Comparison of ENCODE assay signal across 7 cellular contexts in the genomic region with DNA sequence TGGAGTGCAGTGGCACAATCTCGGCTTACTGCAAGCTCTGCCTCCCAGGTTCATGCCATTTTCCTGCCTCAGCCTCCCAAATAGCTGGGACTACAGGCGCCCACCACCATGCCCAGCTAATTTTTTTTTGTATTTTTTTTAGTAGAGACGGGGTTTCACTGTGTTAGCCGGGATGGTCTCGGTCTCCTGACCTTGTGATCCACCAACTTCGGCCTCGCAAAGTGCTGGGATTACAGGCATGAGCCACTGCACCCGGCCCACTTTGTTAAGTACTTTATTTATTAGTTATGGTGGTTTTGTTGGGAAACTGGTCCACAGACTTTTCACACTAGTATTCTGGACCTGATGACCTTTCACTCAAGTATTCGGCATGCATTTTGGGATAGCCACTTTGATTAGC. TPM values are rescaled to one million over a fixed set of nuclear protein-coding genes. Genes with fewer than 3 reads are reported as not detected.
DNase-seq lines count a peak whose midpoint lies in the region; ATAC-seq and TF ChIP-seq lines count a peak whose summit lies in the region.
"Not testable (repeated sequence)": the region's sequence is repeated elsewhere in the genome, so short reads cannot be mapped to it uniquely, and the experiment has no call there.

No MANE protein-coding gene starts in this region.

- H3K4me3 ChIP-seq in RWPE2 (ENCODE audit: severe bottlenecking); dorsolateral prefrontal cortex; spleen: not testable (repeated sequence)

- not testable (repeated sequence) for TF ChIP-seq POLR2A in spleen (IDR thresholded peaks at IDR 0.05)

- not testable (repeated sequence) for H3K27me3 Mint-ChIP-seq in activated naive CD8-positive, alpha-beta T cell

- 87 to 95% (median 92%) methylated on average over 9 of the region's 9 CpGs for WGBS in spleen, 5 donors

- TF ChIP-seq CTCF in RWPE2 (IDR thresholded peaks at IDR 0.05; ENCODE audit: poor library complexity, severe bottlenecking); dorsolateral prefrontal cortex (IDR thresholded peaks at IDR 0.05 in 54 of 56, conservative IDR thresholded peaks at IDR 0.05 in 2 of 56; ENCODE audit: low read depth in 1 of 56, partially characterized antibody in 56 of 56); spleen (IDR thresholded peaks at IDR 0.05 in 8 of 11, conservative IDR thresholded peaks at IDR 0.05 in 3 of 11): not testable (repeated sequence)

- H3K9me3 Mint-ChIP-seq in activated naive CD8-positive, alpha-beta T cell (ENCODE audit: low read depth), result not testable (repeated sequence)

- peaks cover 17% of the 10 kb centered on the region for H3K4me1 Mint-ChIP-seq in activated naive CD8-positive, alpha-beta T cell (ENCODE audit: low read depth)

- peak overlapping the region; percentile 16 for H3K27ac Mint-ChIP-seq in activated naive CD8-positive, alpha-beta T cell

- not testable (repeated sequence) for H3K27ac ChIP-seq in RWPE2 (ENCODE audit: poor library complexity, severe bottlenecking); spleen
- peak overlapping the region in 43 of 59 donors; percentile 52 to 99 (median 94) for H3K27ac ChIP-seq in dorsolateral prefrontal cortex

- DNase-seq in RWPE2 (ENCODE audit: low spot score), result peak; percentile 40
- DNase-seq in dorsolateral prefrontal cortex, result peak in 1 of 10 donors; percentile 21
- DNase-seq in Right ventricle myocardium inferior (ENCODE audit: missing footprints), result peak; percentile 37
- DNase-seq in cardiac septum (ENCODE audit: low spot score), result peak; percentile 69
- peak; percentile 60 for DNase-seq in mesenteric fat pad (ENCODE audit: low spot score)
- peak; percentile 35 for DNase-seq in spleen

- H3K4me3 Mint-ChIP-seq in activated naive CD8-positive, alpha-beta T cell, result not testable (repeated sequence)

- not testable (repeated sequence) for H3K36me3 Mint-ChIP-seq in activated naive CD8-positive, alpha-beta T cell

- H3K9me3 ChIP-seq in RWPE2 (ENCODE audit: severe bottlenecking); spleen: not testable (repeated sequence)

- ATAC-seq in RWPE2 (ENCODE audit: low read depth); Right ventricle myocardium inferior: not testable (repeated sequence)

- not testable (repeated sequence) for H3K27me3 ChIP-seq in RWPE2 (ENCODE audit: insufficient read depth, poor library complexity, severe bottlenecking); dorsolateral prefrontal cortex; spleen (replicated peaks in 1 of 7)

- intact Hi-C loops in dorsolateral prefrontal cortex (cut with DNase I); Right ventricle myocardium inferior (cut with DNase I); cardiac septum (cut with DNase I); spleen (cut with DNase I; ENCODE audit: low total_unique reads): not testable (repeated sequence)

- not testable (repeated sequence) for H3K36me3 ChIP-seq in RWPE2 (ENCODE audit: low read depth)
- peaks cover 0 to 15% (median 0%) of the 10 kb centered on the region in 6 donors for H3K36me3 ChIP-seq in spleen

- not testable (repeated sequence) for H3K4me1 ChIP-seq in RWPE2 (ENCODE audit: insufficient read depth, poor library complexity, severe bottlenecking); spleen

RNA-seq across cellular contexts. Expression of a gene that starts 21.4 kb away (rescaled TPM):
- total RNA-seq in dorsolateral prefrontal cortex (100 to 1,000 TPM in 1 of 120 experiments, 10 to 100 TPM in 119; 24.0 to 114 (median 62.6) TPM), Right ventricle myocardium inferior (5.4 TPM), cardiac septum (6.1 TPM), mesenteric fat pad (10.2 TPM), spleen (10 to 100 TPM in 6 of 7 donors, 1 to 10 TPM in 1; 8.5 to 17.5 (median 12.8) TPM)
- polyA plus RNA-seq in spleen, result 1 to 10 TPM; 2.5 to 4.4 (median 3.0) TPM

RNA-seq across cellular contexts. Expression of a gene that starts 30.6 kb away (rescaled TPM):
- total RNA-seq in dorsolateral prefrontal cortex (10 to 100 TPM; 18.5 to 49.2 (median 35.5) TPM), Right ventricle myocardium inferior (22.6 TPM), cardiac septum (24.3 TPM), mesenteric fat pad (43.4 TPM), spleen (10 to 100 TPM; 46.1 to 91.4 (median 61.0) TPM)
- polyA plus RNA-seq in spleen, result 10 to 100 TPM; 18.4 to 23.1 (median 20.2) TPM
